In genomic region chr4:152064282-152064681, GRCh38 we compare ENCODE assay signal across 17 cellular contexts.
"Had no signal": no experiment of that assay in that cellular context is flagged by ENCODE, and none has a peak within 500 bp of the region (broad histone marks: within the 10 kb centered on the region; RNA-seq: fewer than 3 reads in every experiment).

No MANE protein-coding gene starts in this region.

- H3K9me3 ChIP-seq: ascending aorta, left lung, transverse colon had no signal

- ATAC-seq: natural killer cell treated with Interleukin-12 subunit alpha and Interleukin-12 subunit beta and Interleukin-15 and Interleukin-18, amount 100 ng/mL, for 72 hours had no signal

- H3K27ac Mint-ChIP-seq: activated CD4-positive, alpha-beta memory T cell treated with anti-CD3 and anti-CD28 coated beads for 36 hours; activated CD8-positive, alpha-beta memory T cell treated with anti-CD3 and anti-CD28 coated beads, Interleukin-2, amount 10 ng/mL, durations not matched to agents 7 days and 5 days; activated naive CD4-positive, alpha-beta T cell treated with anti-CD3 and anti-CD28 coated beads, Interleukin-2, amount 10 ng/mL, durations not matched to agents 7 days and 5 days; activated T-helper 2 cell treated with anti-CD3 and anti-CD28 coated beads, Interferon-gamma antibody, Interleukin-2, Interleukin-4, amounts not matched to agents 10 μg/mL and 5 μg/mL and 100 μg/mL, durations not matched to agents 14 hours and 24 hours and 36 hours; natural killer cell treated with Interleukin-12 subunit alpha and Interleukin-12 subunit beta and Interleukin-15 and Interleukin-18, amount 100 ng/mL, for 72 hours; progenitor cell of endocrine pancreas had no signal

- H3K27ac ChIP-seq: ascending aorta, dorsolateral prefrontal cortex, left lung, transverse colon had no signal

- H3K4me3 Mint-ChIP-seq: activated CD4-positive, alpha-beta memory T cell treated with anti-CD3 and anti-CD28 coated beads for 36 hours; activated CD8-positive, alpha-beta memory T cell treated with anti-CD3 and anti-CD28 coated beads, Interleukin-2, amount 10 ng/mL, durations not matched to agents 7 days and 5 days; activated naive CD4-positive, alpha-beta T cell treated with anti-CD3 and anti-CD28 coated beads, Interleukin-2, amount 10 ng/mL, durations not matched to agents 7 days and 5 days; natural killer cell treated with Interleukin-12 subunit alpha and Interleukin-12 subunit beta and Interleukin-15 and Interleukin-18, amount 100 ng/mL, for 72 hours had no signal

- H3K27me3 Mint-ChIP-seq: activated CD4-positive, alpha-beta memory T cell treated with anti-CD3 and anti-CD28 coated beads for 36 hours; activated CD8-positive, alpha-beta memory T cell treated with anti-CD3 and anti-CD28 coated beads, Interleukin-2, amount 10 ng/mL, durations not matched to agents 7 days and 5 days; activated naive CD4-positive, alpha-beta T cell treated with anti-CD3 and anti-CD28 coated beads, Interleukin-2, amount 10 ng/mL, durations not matched to agents 7 days and 5 days had no signal

- DNase-seq: activated CD4-positive, CD25-positive, alpha-beta regulatory T cell treated with anti-CD3 and anti-CD28 coated beads, Interleukin-2, amount 50 U/mL, for 72 hours; hippocampal formation; kidney; left lung; occipital lobe; stimulated activated CD4-positive, alpha-beta T cell treated with anti-CD3 and anti-CD28 coated beads, Interleukin-4, amount 100 ng/mL, for 4 hours; substantia nigra had no signal

- H3K4me1 ChIP-seq: ascending aorta, left lung had no signal

- H3K4me2 ChIP-seq: smooth muscle cell had no signal

- H3K36me3 Mint-ChIP-seq: activated CD4-positive, alpha-beta memory T cell treated with anti-CD3 and anti-CD28 coated beads for 36 hours; activated CD8-positive, alpha-beta memory T cell treated with anti-CD3 and anti-CD28 coated beads, Interleukin-2, amount 10 ng/mL, durations not matched to agents 7 days and 5 days had no signal

- H3K4me3 ChIP-seq: ascending aorta, dorsolateral prefrontal cortex, left lung, smooth muscle cell, transverse colon had no signal

- H3K27me3 ChIP-seq: ascending aorta, left lung, transverse colon had no signal

- H3K36me3 ChIP-seq: ascending aorta, left lung, transverse colon had no signal

- H3K9me3 Mint-ChIP-seq: activated CD4-positive, alpha-beta memory T cell treated with anti-CD3 and anti-CD28 coated beads for 36 hours; activated T-helper 2 cell treated with anti-CD3 and anti-CD28 coated beads, Interferon-gamma antibody, Interleukin-2, Interleukin-4, amounts not matched to agents 10 μg/mL and 5 μg/mL and 100 μg/mL, durations not matched to agents 14 hours and 24 hours and 36 hours; natural killer cell treated with Interleukin-12 subunit alpha and Interleukin-12 subunit beta and Interleukin-15 and Interleukin-18, amount 100 ng/mL, for 72 hours had no signal
